16 cellular contexts compared by ENCODE assay signal in the genomic region with DNA sequence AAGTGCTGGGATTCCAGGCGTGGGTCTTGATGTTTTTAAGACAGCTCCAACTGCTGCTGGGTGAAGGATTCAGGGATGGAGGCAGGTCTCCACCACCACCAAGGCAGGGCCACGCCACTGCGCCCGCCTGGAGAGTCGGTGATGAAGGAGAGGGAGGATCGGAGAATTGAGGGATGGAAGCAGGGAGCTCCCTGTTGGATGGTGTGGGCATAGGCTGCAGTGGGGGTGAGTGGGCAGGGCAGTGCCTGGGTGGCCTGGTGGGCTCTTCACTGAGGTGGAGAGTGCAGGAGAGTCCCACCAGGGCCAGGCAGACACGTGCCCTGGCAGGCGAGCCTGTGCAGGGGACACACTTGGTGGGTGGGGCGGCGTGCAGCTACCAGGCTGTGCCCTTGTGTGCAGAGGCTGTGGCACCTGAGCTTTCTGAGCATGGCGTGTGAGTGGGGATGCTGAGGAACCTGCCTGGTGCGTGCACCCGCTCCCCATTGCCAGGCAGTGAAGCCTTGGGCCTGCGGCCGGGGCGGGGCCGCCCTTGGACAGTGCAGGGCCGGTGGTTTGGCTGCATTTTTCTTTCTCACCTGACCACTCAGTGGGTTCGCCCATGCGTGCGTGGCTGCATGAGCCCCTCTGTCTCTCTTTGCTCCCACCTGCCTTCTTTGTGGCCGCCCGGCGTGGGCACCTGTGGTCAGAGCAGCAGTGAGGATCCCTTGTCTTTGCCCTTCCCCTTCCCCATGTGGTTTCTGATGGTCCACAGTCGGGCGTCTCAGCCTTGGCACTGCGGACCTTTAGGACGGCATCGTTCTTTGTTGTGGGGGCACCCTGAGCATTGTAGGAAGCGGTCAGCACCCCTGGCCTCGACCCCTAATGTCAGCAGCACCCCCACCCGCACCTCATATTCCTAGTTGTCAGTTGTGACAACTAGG. TPM values are rescaled to one million over a fixed set of nuclear protein-coding genes. Genes with fewer than 3 reads are reported as not detected.
DNase-seq lines count a peak whose midpoint lies in the region; FAIRE-seq and TF ChIP-seq lines count a peak whose summit lies in the region.
"Had no signal": no experiment of that assay in that cellular context is flagged by ENCODE, and none has a peak within 500 bp of the region (broad histone marks: within the 10 kb centered on the region; RNA-seq: fewer than 3 reads in every experiment).

No MANE protein-coding gene starts in this region.

- no peak overlapping the region for H3K4me3 Mint-ChIP-seq in T-helper 2 cell treated with Interferon-gamma antibody and Interleukin-4, amounts not matched to agents 5 μg/mL and 100 μg/mL, for 36 hours
- H3K4me3 Mint-ChIP-seq in Caco-2 (ENCODE audit: unreplicated experiment): no peak overlapping the region
- H3K4me3 Mint-ChIP-seq: CD14-positive monocyte had no signal

- DNase-seq in T-helper 2 cell treated with Interferon-gamma antibody and Interleukin-4, amounts not matched to agents 5 μg/mL and 100 μg/mL, for 36 hours (ENCODE audit: low spot score): no peak
- no peak for DNase-seq in T-helper 2 cell
- no peak for DNase-seq in GM12891 (ENCODE audit: insufficient read length, low spot score)
- DNase-seq in effector memory CD4-positive, alpha-beta T cell: no peak
- no peak for DNase-seq in RPMI8226
- DNase-seq in activated gamma-delta T cell treated with Interleukin-2 at 50 U/mL for 16 hours: no peak
- no peak for DNase-seq in Caco-2
- DNase-seq: activated CD4-positive, alpha-beta T cell treated with anti-CD3 and anti-CD28 coated beads for 48 hours; activated effector memory CD4-positive, alpha-beta T cell treated with anti-CD3 and anti-CD28 coated beads, Interleukin-2, amount 50 U/mL, for 16 hours; NCI-H1930; NCI-H524 treated with DMSO at 0.1 percent for 48 hours; transverse colon had no signal

- no peaks in the 10 kb centered on the region for H3K9me3 Mint-ChIP-seq in T-helper 2 cell treated with Interferon-gamma antibody and Interleukin-4, amounts not matched to agents 5 μg/mL and 100 μg/mL, for 36 hours
- no peaks in the 10 kb centered on the region for H3K9me3 Mint-ChIP-seq in Caco-2 (ENCODE audit: unreplicated experiment)

- peak overlapping the region; percentile 68 for H3K27ac Mint-ChIP-seq in T-helper 2 cell treated with Interferon-gamma antibody and Interleukin-4, amounts not matched to agents 5 μg/mL and 100 μg/mL, for 36 hours
- H3K27ac Mint-ChIP-seq in Caco-2 (ENCODE audit: unreplicated experiment): no peak overlapping the region

- peaks cover 36% of the 10 kb centered on the region for H3K4me1 Mint-ChIP-seq in T-helper 2 cell treated with Interferon-gamma antibody and Interleukin-4, amounts not matched to agents 5 μg/mL and 100 μg/mL, for 36 hours (ENCODE audit: low read depth)
- H3K4me1 Mint-ChIP-seq in Caco-2 (ENCODE audit: low read depth, unreplicated experiment): no peaks in the 10 kb centered on the region

- no peak overlapping the region for H3K4me3 ChIP-seq in effector memory CD4-positive, alpha-beta T cell (ENCODE audit: insufficient read depth, low read depth, low read length, poor library complexity, severe bottlenecking)
- H3K4me3 ChIP-seq in neutrophil (ENCODE audit: low read depth in 1 of 2, low read length in 1 of 2) (peak overlapping the region in 1 of 2 experiments; percentile 15), Caco-2 (ENCODE audit: low read depth, low read length) (no peak overlapping the region)
- H3K4me3 ChIP-seq: prostate gland, transverse colon had no signal

- no peaks in the 10 kb centered on the region for H3K9me3 ChIP-seq in effector memory CD4-positive, alpha-beta T cell (ENCODE audit: control insufficient read depth, low read length)
- H3K9me3 ChIP-seq in neutrophil (no peaks in the 10 kb centered on the region), Caco-2 (no peaks in the 10 kb centered on the region)
- H3K9me3 ChIP-seq: prostate gland, transverse colon had no signal

- CTCF ChIA-PET in Caco-2 (lab: Charles Lee): no interaction called here

- BruUV-seq in Caco-2 (replicated peaks; lab: Mats Ljungman, UMichigan): no TSS peak

- POLR2A ChIA-PET in Caco-2 (lab: Charles Lee): no interaction called here

- no peak for FAIRE-seq in GM12891 (lab: Jason Lieb, UNC)

- H3K27me3 ChIP-seq in effector memory CD4-positive, alpha-beta T cell (replicated peaks; ENCODE audit: control insufficient read depth, insufficient read depth, low read length, poor library complexity, severe bottlenecking): no peaks in the 10 kb centered on the region
- H3K27me3 ChIP-seq in neutrophil (no peaks in the 10 kb centered on the region), Caco-2 (replicated peaks; ENCODE audit: control insufficient read depth, insufficient read depth, low read length) (no peaks in the 10 kb centered on the region)
- H3K27me3 ChIP-seq: transverse colon had no signal

- no peak for TF ChIP-seq POLR2A in GM12891 (IDR thresholded peaks at IDR 0.05; ENCODE audit: low read depth, low read length)

- peak overlapping the region; percentile 13 for H3K27ac ChIP-seq in effector memory CD4-positive, alpha-beta T cell (ENCODE audit: insufficient read depth, low read length, poor library complexity, severe bottlenecking)
- H3K27ac ChIP-seq in neutrophil: peak overlapping the region; percentile 90
- H3K27ac ChIP-seq: 22Rv1 had no signal

- H3K4me1 ChIP-seq in effector memory CD4-positive, alpha-beta T cell (ENCODE audit: control insufficient read depth, insufficient read depth, low read length, poor library complexity, severe bottlenecking): peaks cover 55% of the 10 kb centered on the region
- H3K4me1 ChIP-seq in neutrophil (ENCODE audit: control insufficient read depth in 1 of 2, insufficient read depth in 1 of 2, low read depth in 1 of 2, low read length in 1 of 2) (peaks cover 78 to 81% of the 10 kb centered on the region in 2 experiments), Caco-2 (no peaks in the 10 kb centered on the region)
- H3K4me1 ChIP-seq: prostate gland had no signal

- TF ChIP-seq CTCF in neutrophil (IDR thresholded peaks at IDR 0.05): no peak
- TF ChIP-seq CTCF in Caco-2 (IDR thresholded peaks at IDR 0.05; ENCODE audit: insufficient read depth in 1 of 2, low read depth in 1 of 2, low read length in 1 of 2, severe bottlenecking in 1 of 2, unreplicated experiment in 1 of 2): no peak

- peaks cover 79% of the 10 kb centered on the region for H3K36me3 ChIP-seq in effector memory CD4-positive, alpha-beta T cell (ENCODE audit: control insufficient read depth, insufficient read depth, low read length)
- H3K36me3 ChIP-seq in neutrophil (peaks cover 85% of the 10 kb centered on the region), Caco-2 (ENCODE audit: control insufficient read depth, insufficient read depth, low read length) (peaks cover 12% of the 10 kb centered on the region; the same call in 1 of the 2 replicates)

- no peaks in the 10 kb centered on the region for H3K27me3 Mint-ChIP-seq in T-helper 2 cell treated with Interferon-gamma antibody and Interleukin-4, amounts not matched to agents 5 μg/mL and 100 μg/mL, for 36 hours (ENCODE audit: low read depth)
- no peaks in the 10 kb centered on the region for H3K27me3 Mint-ChIP-seq in Caco-2 (ENCODE audit: insufficient read depth, unreplicated experiment)

- intact Hi-C loops in Caco-2 (cut with micrococcal nuclease; ENCODE audit: unreplicated experiment): no loop called here

- H3K36me3 Mint-ChIP-seq in T-helper 2 cell treated with Interferon-gamma antibody and Interleukin-4, amounts not matched to agents 5 μg/mL and 100 μg/mL, for 36 hours (ENCODE audit: low read depth): peaks cover 61% of the 10 kb centered on the region
- H3K36me3 Mint-ChIP-seq in Caco-2 (ENCODE audit: insufficient read depth, unreplicated experiment): peaks cover 17% of the 10 kb centered on the region

TF ChIP-seq in GM12891, 5 proteins besides CTCF, POLR2A, EP300 and RAD21:
- TF ChIP-seq POLR2AphosphoS5 (IDR thresholded peaks at IDR 0.05; ENCODE audit: low read depth, low read length) (peak; percentile 59; the same call in 1 of the 2 replicates), SPI1 (IDR thresholded peaks at IDR 0.05; ENCODE audit: low read depth, low read length) (no peak), POU2F2 (IDR thresholded peaks at IDR 0.05; ENCODE audit: low read depth, low read length) (no peak), PAX5 (IDR thresholded peaks at IDR 0.05; ENCODE audit: insufficient read depth, low read length, severe bottlenecking) (no peak)

RNA-seq across cellular contexts. Expression of a gene that starts 11.3 kb away (rescaled TPM):
- polyA plus RNA-seq in GM12891 (2012; ENCODE audit: low read depth, missing spikeins): 82.1 TPM
- total RNA-seq in Caco-2 (2022): 34.4 and 39.2 TPM in 2 replicates

RNA-seq across cellular contexts. Expression of a gene that starts 51.4 kb away (rescaled TPM):
- 29.3 TPM for polyA plus RNA-seq in GM12891 (2012; ENCODE audit: low read depth, missing spikeins)
- total RNA-seq in Caco-2 (2022): 133 and 138 TPM in 2 replicates
